In the genomic region with DNA sequence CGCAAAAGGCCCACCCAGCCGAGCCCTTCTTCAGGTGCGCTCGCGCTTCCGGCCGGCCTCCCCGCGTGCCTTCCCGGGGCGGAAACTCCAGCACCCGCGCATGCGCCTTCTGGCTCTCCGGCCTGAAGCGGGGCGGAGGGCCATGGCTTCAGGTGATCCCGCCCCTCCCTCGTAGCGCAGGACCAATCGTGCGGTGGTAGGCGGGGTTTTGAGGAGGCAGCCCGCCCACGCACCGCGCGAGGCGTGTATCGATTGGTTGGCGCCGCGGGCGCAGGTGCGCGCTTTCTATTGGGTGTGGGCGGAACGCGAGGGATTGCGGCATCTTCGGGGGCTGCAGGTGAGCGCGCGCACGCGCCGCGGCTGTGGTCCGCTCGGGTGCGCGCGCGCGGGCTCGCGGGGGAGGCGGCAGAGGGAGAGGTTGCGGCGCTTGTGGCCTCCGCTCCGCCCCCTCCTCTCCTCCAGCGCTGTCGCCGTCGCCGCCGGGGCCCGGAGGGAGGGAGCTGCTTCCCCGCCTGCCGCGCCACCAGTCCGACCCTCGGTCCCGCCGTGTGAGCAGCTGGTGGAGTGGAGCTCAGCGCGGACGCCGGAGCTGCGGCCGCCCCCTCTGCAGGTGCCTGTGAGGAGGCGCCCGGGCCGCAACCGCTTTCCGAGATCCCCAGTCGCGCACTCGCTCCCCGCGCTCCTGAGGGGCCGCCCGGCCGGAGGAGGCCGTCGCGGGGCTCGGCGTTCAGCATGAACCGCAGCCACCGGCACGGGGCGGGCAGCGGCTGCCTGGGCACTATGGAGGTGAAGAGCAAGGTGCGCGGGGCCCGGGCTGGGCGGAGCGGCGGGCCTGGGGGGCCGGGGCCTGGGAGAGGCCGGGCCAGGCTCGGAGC, we compare ENCODE assay signal across 1 cellular context.
A peak's percentile ranks its signal among the peaks of the same experiment; 100 is the strongest.
TF ChIP-seq lines count a peak whose summit lies in the region.

A gene with protein sequence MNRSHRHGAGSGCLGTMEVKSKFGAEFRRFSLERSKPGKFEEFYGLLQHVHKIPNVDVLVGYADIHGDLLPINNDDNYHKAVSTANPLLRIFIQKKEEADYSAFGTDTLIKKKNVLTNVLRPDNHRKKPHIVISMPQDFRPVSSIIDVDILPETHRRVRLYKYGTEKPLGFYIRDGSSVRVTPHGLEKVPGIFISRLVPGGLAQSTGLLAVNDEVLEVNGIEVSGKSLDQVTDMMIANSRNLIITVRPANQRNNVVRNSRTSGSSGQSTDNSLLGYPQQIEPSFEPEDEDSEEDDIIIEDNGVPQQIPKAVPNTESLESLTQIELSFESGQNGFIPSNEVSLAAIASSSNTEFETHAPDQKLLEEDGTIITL (plus strand): TSS at position 526 of the 875 bp plus-strand sequence. CDS start 207 bp downstream, at position 733.

TF ChIP-seq in HEK293, 187 proteins besides CTCF, POLR2A, EP300 and RAD21 (continued from another document):
- TF ChIP-seq, protein P1, sequence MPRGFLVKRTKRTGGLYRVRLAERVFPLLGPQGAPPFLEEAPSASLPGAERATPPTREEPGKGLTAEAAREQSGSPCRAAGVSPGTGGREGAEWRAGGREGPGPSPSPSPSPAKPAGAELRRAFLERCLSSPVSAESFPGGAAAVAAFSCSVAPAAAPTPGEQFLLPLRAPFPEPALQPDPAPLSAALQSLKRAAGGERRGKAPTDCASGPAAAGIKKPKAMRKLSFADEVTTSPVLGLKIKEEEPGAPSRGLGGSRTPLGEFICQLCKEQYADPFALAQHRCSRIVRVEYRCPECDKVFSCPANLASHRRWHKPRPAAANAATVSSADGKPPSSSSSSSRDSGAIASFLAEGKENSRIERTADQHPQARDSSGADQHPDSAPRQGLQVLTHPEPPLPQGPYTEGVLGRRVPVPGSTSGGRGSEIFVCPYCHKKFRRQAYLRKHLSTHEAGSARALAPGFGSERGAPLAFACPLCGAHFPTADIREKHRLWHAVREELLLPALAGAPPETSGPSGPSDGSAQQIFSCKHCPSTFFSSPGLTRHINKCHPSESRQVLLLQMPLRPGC (tag by site-specific recombination; IDR thresholded peaks at IDR 0.05) = peak; percentile 46; the same call in 1 of the 2 replicates
- TF ChIP-seq OVOL3 (tag by site-specific recombination; IDR thresholded peaks at IDR 0.05) = no peak
- TF ChIP-seq ZNF654 (tag by site-specific recombination; IDR thresholded peaks at IDR 0.05; ENCODE audit: low read depth) = no peak
- no peak for TF ChIP-seq ZNF350 (tag by site-specific recombination; IDR thresholded peaks at IDR 0.05)
- TF ChIP-seq KLF1 (tag by site-specific recombination; IDR thresholded peaks at IDR 0.05) = peak; percentile 90
- no peak for TF ChIP-seq ZNF211 (tag by site-specific recombination; IDR thresholded peaks at IDR 0.05; ENCODE audit: low read depth)
- TF ChIP-seq ZNF169 (tag by site-specific recombination; IDR thresholded peaks at IDR 0.05) = no peak
- TF ChIP-seq ZNF138 (tag by site-specific recombination; IDR thresholded peaks at IDR 0.05; ENCODE audit: borderline replicate concordance) = no peak
- TF ChIP-seq ZNF223 (tag by site-specific recombination; IDR thresholded peaks at IDR 0.05) = no peak
- no peak for TF ChIP-seq ZNF677 (tag by site-specific recombination; IDR thresholded peaks at IDR 0.05)
- peak; percentile 90 for TF ChIP-seq KLF16 (tag by site-specific recombination; IDR thresholded peaks at IDR 0.05)
- no peak for TF ChIP-seq ZNF24 (tag by site-specific recombination; IDR thresholded peaks at IDR 0.05)
- TF ChIP-seq, protein P2, sequence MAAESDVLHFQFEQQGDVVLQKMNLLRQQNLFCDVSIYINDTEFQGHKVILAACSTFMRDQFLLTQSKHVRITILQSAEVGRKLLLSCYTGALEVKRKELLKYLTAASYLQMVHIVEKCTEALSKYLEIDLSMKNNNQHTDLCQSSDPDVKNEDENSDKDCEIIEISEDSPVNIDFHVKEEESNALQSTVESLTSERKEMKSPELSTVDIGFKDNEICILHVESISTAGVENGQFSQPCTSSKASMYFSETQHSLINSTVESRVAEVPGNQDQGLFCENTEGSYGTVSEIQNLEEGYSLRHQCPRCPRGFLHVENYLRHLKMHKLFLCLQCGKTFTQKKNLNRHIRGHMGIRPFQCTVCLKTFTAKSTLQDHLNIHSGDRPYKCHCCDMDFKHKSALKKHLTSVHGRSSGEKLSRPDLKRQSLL (tag by site-specific recombination; IDR thresholded peaks at IDR 0.05) = 0 out of 2 replicates have a peak, but pooled peaks have one; percentile 22
- TF ChIP-seq GLIS2 (tag by site-specific recombination; IDR thresholded peaks at IDR 0.05) = peak; percentile 82
- TF ChIP-seq, protein P3, sequence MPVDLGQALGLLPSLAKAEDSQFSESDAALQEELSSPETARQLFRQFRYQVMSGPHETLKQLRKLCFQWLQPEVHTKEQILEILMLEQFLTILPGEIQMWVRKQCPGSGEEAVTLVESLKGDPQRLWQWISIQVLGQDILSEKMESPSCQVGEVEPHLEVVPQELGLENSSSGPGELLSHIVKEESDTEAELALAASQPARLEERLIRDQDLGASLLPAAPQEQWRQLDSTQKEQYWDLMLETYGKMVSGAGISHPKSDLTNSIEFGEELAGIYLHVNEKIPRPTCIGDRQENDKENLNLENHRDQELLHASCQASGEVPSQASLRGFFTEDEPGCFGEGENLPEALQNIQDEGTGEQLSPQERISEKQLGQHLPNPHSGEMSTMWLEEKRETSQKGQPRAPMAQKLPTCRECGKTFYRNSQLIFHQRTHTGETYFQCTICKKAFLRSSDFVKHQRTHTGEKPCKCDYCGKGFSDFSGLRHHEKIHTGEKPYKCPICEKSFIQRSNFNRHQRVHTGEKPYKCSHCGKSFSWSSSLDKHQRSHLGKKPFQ (tag by site-specific recombination; IDR thresholded peaks at IDR 0.05) = no peak
- TF ChIP-seq ZNF404 (tag by site-specific recombination; IDR thresholded peaks at IDR 0.05) = no peak
- peak; percentile 99 for TF ChIP-seq ZFHX2 (tag by site-specific recombination; conservative IDR thresholded peaks at IDR 0.05)
- no peak for TF ChIP-seq ZNF658 (tag by site-specific recombination; IDR thresholded peaks at IDR 0.05)
- TF ChIP-seq ZNF510 (tag by site-specific recombination; IDR thresholded peaks at IDR 0.05; ENCODE audit: insufficient replicate concordance) = no peak
- peak; percentile 100 for TF ChIP-seq SP2 (tag by site-specific recombination; IDR thresholded peaks at IDR 0.05)
- TF ChIP-seq ZNF391 (tag by site-specific recombination; IDR thresholded peaks at IDR 0.05; ENCODE audit: borderline replicate concordance, low read depth) = 0 out of 2 replicates have a peak, but pooled peaks have one; percentile 71
- TF ChIP-seq, protein P4, sequence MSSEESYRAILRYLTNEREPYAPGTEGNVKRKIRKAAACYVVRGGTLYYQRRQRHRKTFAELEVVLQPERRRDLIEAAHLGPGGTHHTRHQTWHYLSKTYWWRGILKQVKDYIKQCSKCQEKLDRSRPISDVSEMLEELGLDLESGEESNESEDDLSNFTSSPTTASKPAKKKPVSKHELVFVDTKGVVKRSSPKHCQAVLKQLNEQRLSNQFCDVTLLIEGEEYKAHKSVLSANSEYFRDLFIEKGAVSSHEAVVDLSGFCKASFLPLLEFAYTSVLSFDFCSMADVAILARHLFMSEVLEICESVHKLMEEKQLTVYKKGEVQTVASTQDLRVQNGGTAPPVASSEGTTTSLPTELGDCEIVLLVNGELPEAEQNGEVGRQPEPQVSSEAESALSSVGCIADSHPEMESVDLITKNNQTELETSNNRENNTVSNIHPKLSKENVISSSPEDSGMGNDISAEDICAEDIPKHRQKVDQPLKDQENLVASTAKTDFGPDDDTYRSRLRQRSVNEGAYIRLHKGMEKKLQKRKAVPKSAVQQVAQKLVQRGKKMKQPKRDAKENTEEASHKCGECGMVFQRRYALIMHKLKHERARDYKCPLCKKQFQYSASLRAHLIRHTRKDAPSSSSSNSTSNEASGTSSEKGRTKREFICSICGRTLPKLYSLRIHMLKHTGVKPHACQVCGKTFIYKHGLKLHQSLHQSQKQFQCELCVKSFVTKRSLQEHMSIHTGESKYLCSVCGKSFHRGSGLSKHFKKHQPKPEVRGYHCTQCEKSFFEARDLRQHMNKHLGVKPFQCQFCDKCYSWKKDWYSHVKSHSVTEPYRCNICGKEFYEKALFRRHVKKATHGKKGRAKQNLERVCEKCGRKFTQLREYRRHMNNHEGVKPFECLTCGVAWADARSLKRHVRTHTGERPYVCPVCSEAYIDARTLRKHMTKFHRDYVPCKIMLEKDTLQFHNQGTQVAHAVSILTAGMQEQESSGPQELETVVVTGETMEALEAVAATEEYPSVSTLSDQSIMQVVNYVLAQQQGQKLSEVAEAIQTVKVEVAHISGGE (tag by site-specific recombination; conservative IDR thresholded peaks at IDR 0.05; ENCODE audit: low read depth) = peak; percentile 89
- TF ChIP-seq ZNF600 (tag by site-specific recombination; IDR thresholded peaks at IDR 0.05) = 0 out of 2 replicates have a peak, but pooled peaks have one; percentile 30
- TF ChIP-seq OSR2 (tag by site-specific recombination; IDR thresholded peaks at IDR 0.05) = no peak
- TF ChIP-seq ZNF10 (tag by site-specific recombination; IDR thresholded peaks at IDR 0.05) = no peak
- TF ChIP-seq, protein P5, sequence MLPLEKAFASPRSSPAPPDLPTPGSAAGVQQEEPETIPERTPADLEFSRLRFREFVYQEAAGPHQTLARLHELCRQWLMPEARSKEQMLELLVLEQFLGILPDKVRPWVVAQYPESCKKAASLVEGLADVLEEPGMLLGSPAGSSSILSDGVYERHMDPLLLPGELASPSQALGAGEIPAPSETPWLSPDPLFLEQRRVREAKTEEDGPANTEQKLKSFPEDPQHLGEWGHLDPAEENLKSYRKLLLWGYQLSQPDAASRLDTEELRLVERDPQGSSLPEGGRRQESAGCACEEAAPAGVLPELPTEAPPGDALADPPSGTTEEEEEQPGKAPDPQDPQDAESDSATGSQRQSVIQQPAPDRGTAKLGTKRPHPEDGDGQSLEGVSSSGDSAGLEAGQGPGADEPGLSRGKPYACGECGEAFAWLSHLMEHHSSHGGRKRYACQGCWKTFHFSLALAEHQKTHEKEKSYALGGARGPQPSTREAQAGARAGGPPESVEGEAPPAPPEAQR (tag by site-specific recombination; IDR thresholded peaks at IDR 0.05) = no peak
- no peak for TF ChIP-seq ZNF121 (tag by site-specific recombination; IDR thresholded peaks at IDR 0.05)
- no peak for TF ChIP-seq GLI2 (tag by site-specific recombination; IDR thresholded peaks at IDR 0.05; ENCODE audit: borderline replicate concordance, low read depth)
- no peak for TF ChIP-seq ZNF549 (tag by site-specific recombination; IDR thresholded peaks at IDR 0.05)
- no peak for TF ChIP-seq TRIM28 (IDR thresholded peaks at IDR 0.05; ENCODE audit: borderline replicate concordance, low read length)
- no peak for TF ChIP-seq ZNF274 (IDR thresholded peaks at IDR 0.05; ENCODE audit: low read length)
- TF ChIP-seq ZNF274 (tag by site-specific recombination; IDR thresholded peaks at IDR 0.05; ENCODE audit: borderline replicate concordance) = no peak
- TF ChIP-seq ZNF114 (tag by site-specific recombination; IDR thresholded peaks at IDR 0.05) = no peak
- peak; percentile 87; the same call in 1 of the 2 replicates for TF ChIP-seq ZSCAN30 (tag by site-specific recombination; IDR thresholded peaks at IDR 0.05)
- TF ChIP-seq MZF1 (tag by site-specific recombination; IDR thresholded peaks at IDR 0.05; ENCODE audit: borderline replicate concordance) = peak; percentile 85
- TF ChIP-seq PRDM1 (tag by site-specific recombination; IDR thresholded peaks at IDR 0.05) = no peak
- TF ChIP-seq ZBTB8A (tag by site-specific recombination; IDR thresholded peaks at IDR 0.05) = no peak; the same call in 1 of the 2 replicates
- TF ChIP-seq, protein P6, sequence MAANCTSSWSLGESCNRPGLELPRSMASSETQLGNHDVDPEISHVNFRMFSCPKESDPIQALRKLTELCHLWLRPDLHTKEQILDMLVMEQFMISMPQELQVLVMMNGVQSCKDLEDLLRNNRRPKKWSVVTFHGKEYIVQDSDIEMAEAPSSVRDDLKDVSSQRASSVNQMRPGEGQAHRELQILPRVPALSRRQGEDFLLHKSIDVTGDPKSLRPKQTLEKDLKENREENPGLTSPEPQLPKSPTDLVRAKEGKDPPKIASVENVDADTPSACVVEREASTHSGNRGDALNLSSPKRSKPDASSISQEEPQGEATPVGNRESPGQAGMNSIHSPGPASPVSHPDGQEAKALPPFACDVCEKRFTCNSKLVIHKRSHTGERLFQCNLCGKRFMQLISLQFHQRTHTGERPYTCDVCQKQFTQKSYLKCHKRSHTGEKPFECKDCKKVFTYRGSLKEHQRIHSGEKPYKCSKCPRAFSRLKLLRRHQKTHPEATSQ (tag by site-specific recombination; IDR thresholded peaks at IDR 0.05) = no peak
- no peak for TF ChIP-seq ZFP37 (tag by site-specific recombination; IDR thresholded peaks at IDR 0.05)
- TF ChIP-seq IKZF3 (tag by site-specific recombination; IDR thresholded peaks at IDR 0.05) = no peak
- TF ChIP-seq ZSCAN16 (tag by site-specific recombination; IDR thresholded peaks at IDR 0.05) = 0 out of 2 replicates have a peak, but pooled peaks have one; percentile 58
- TF ChIP-seq HOXD13 (CRISPR knock-in tag; IDR thresholded peaks at IDR 0.05; ENCODE audit: borderline replicate concordance) = no peak; the same call in 1 of the 2 replicates
- peak; percentile 91 for TF ChIP-seq SP3 (tag by site-specific recombination; IDR thresholded peaks at IDR 0.05)
- TF ChIP-seq, protein P7, sequence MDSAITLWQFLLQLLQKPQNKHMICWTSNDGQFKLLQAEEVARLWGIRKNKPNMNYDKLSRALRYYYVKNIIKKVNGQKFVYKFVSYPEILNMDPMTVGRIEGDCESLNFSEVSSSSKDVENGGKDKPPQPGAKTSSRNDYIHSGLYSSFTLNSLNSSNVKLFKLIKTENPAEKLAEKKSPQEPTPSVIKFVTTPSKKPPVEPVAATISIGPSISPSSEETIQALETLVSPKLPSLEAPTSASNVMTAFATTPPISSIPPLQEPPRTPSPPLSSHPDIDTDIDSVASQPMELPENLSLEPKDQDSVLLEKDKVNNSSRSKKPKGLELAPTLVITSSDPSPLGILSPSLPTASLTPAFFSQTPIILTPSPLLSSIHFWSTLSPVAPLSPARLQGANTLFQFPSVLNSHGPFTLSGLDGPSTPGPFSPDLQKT (IDR thresholded peaks at IDR 0.05; ENCODE audit: borderline replicate concordance, low read depth, low read length) = peak; percentile 53; the same call in 1 of the 2 replicates
